ENCODE assay signal across 22 cellular contexts in genomic region chr2:235225261-235225660, GRCh38.
A peak's percentile ranks its signal among the peaks of the same experiment; 100 is the strongest.
DNase-seq lines count a peak whose midpoint lies in the region; ATAC-seq, FAIRE-seq and TF ChIP-seq lines count a peak whose summit lies in the region.
"Had no signal": no experiment of that assay in that cellular context is flagged by ENCODE, and none has a peak within 500 bp of the region (broad histone marks: within the 10 kb centered on the region; RNA-seq: fewer than 3 reads in every experiment).

No MANE protein-coding gene starts in this region.

- no peak overlapping the region for H4K12ac ChIP-seq in trophoblast cell (ENCODE audit: low read depth, low read length)

- intact Hi-C loops in Right ventricle myocardium inferior (cut with DNase I) = no loop called here
- intact Hi-C loops in esophagus muscularis mucosa (cut with DNase I) = no loop called here

- no peak overlapping the region for H2AK5ac ChIP-seq in trophoblast cell (ENCODE audit: low read length)

- no peak overlapping the region for H4K8ac ChIP-seq in trophoblast cell (ENCODE audit: low read depth, low read length)

- no peak overlapping the region for H3K4ac ChIP-seq in trophoblast cell (ENCODE audit: low read depth, low read length)

- no peak overlapping the region for H3K4me2 ChIP-seq in trophoblast cell (ENCODE audit: low read length)
- H3K4me2 ChIP-seq: BLaER1 had no signal

- H3K36me3 ChIP-seq in right atrium auricular region = no peaks in the 10 kb centered on the region
- H3K36me3 ChIP-seq in bronchial epithelial cell (ENCODE audit: control insufficient read depth, insufficient read depth, low read length) = no peaks in the 10 kb centered on the region
- no peaks in the 10 kb centered on the region for H3K36me3 ChIP-seq in esophagus muscularis mucosa
- H3K36me3 ChIP-seq in trophoblast cell (ENCODE audit: control insufficient read depth in 1 of 2, insufficient read depth in 2 of 2, low read length in 2 of 2) = no peaks in the 10 kb centered on the region
- H3K36me3 ChIP-seq: BE2C, BLaER1 had no signal

- peaks cover 0 to 5% of the 10 kb centered on the region in 2 donors for H3K4me1 ChIP-seq in right atrium auricular region
- H3K4me1 ChIP-seq in esophagus muscularis mucosa = no peaks in the 10 kb centered on the region
- H3K4me1 ChIP-seq in trophoblast cell (ENCODE audit: control insufficient read depth in 1 of 2, insufficient read depth in 2 of 2, low read length in 2 of 2) = no peaks in the 10 kb centered on the region
- H3K4me1 ChIP-seq: BE2C had no signal

- H3K9ac ChIP-seq in trophoblast cell (ENCODE audit: low read length) = no peak overlapping the region
- H3K9ac ChIP-seq: BLaER1 had no signal

- no peaks in the 10 kb centered on the region for H3K79me2 ChIP-seq in trophoblast cell (ENCODE audit: control insufficient read depth, insufficient read depth, low read length, poor library complexity)

- peak; percentile 36 for DNase-seq in right atrium auricular region (ENCODE audit: low spot score)
- no peak for DNase-seq in Right ventricle myocardium inferior (ENCODE audit: missing footprints)
- no peak for DNase-seq in bronchial epithelial cell (ENCODE audit: low read depth)
- DNase-seq in esophagus muscularis mucosa (ENCODE audit: extremely low spot score) = peak; percentile 90
- no peak for DNase-seq in DMS 273 (lab: John Stamatoyannopoulos, UW; ENCODE audit: unreplicated experiment)
- DNase-seq in trophoblast cell = no peak
- DNase-seq: 8988T; ACHN; BE2C; C1 segment of cervical spinal cord; CD4-positive, alpha-beta memory T cell; CD4-positive, CD25-positive, alpha-beta regulatory T cell; CD8-positive, alpha-beta memory T cell; COR-L47; DMS79 treated with DMSO at 0.1 percent for 48 hours; GF-D8 had no signal

- H3K27me3 ChIP-seq in right atrium auricular region = no peaks in the 10 kb centered on the region
- H3K27me3 ChIP-seq in bronchial epithelial cell (ENCODE audit: control insufficient read depth, insufficient read depth, low read length) = peaks cover 9% of the 10 kb centered on the region
- peaks cover 0 to 8% (median 0%) of the 10 kb centered on the region in 4 donors for H3K27me3 ChIP-seq in esophagus muscularis mucosa
- no peaks in the 10 kb centered on the region for H3K27me3 ChIP-seq in trophoblast cell (ENCODE audit: insufficient read depth, low read length)
- H3K27me3 ChIP-seq: BLaER1 had no signal

- no peak overlapping the region for H3K18ac ChIP-seq in trophoblast cell (ENCODE audit: low read length)

- no peak for TF ChIP-seq EP300 in esophagus muscularis mucosa (IDR thresholded peaks at IDR 0.05)

- H3K27ac ChIP-seq in right atrium auricular region = no peak overlapping the region
- H3K27ac ChIP-seq in esophagus muscularis mucosa (replicated peaks in 1 of 4) = no peak overlapping the region
- no peak overlapping the region for H3K27ac ChIP-seq in trophoblast cell (ENCODE audit: low read depth, low read length)
- H3K27ac ChIP-seq: BLaER1 had no signal

- H2AFZ ChIP-seq in trophoblast cell (ENCODE audit: insufficient read depth, low read length, poor library complexity) = no peak overlapping the region

- 92% methylated on average over 8 of the region's 8 CpGs for WGBS in esophagus muscularis mucosa
- WGBS in trophoblast cell (ENCODE audit: extremely low coverage, insufficient coverage, insufficient read length) = no CpG with 5 or more reads among the region's 8 CpGs

- no peak overlapping the region for H3K23ac ChIP-seq in trophoblast cell (ENCODE audit: low read length)

- no peak overlapping the region for H3K14ac ChIP-seq in trophoblast cell (ENCODE audit: low read length)

- no peak overlapping the region for H2BK5ac ChIP-seq in trophoblast cell (ENCODE audit: low read depth, low read length, poor library complexity)

- H3K79me1 ChIP-seq in trophoblast cell (ENCODE audit: low read length) = no peaks in the 10 kb centered on the region

- no peak for TF ChIP-seq CTCF in right atrium auricular region (IDR thresholded peaks at IDR 0.05)
- no peak for TF ChIP-seq CTCF in bronchial epithelial cell (IDR thresholded peaks at IDR 0.05; ENCODE audit: insufficient read depth, low read length, severe bottlenecking)
- TF ChIP-seq CTCF in esophagus muscularis mucosa (IDR thresholded peaks at IDR 0.05) = no peak

- H3K4me3 ChIP-seq in right atrium auricular region (no peak overlapping the region), bronchial epithelial cell (ENCODE audit: low read depth, low read length) (no peak overlapping the region), esophagus muscularis mucosa (no peak overlapping the region), trophoblast cell (ENCODE audit: low read depth, low read length) (no peak overlapping the region)
- H3K4me3 ChIP-seq: BLaER1 had no signal

- no peak overlapping the region for H2BK12ac ChIP-seq in trophoblast cell (ENCODE audit: low read length)

- H3K9me3 ChIP-seq in right atrium auricular region (no peaks in the 10 kb centered on the region), esophagus muscularis mucosa (no peaks in the 10 kb centered on the region), trophoblast cell (ENCODE audit: insufficient read depth, low read depth, low read length) (peaks cover 2% of the 10 kb centered on the region)
- H3K9me3 ChIP-seq: BE2C, BLaER1 had no signal

- H2BK120ac ChIP-seq in trophoblast cell (ENCODE audit: insufficient read depth, low read length, poor library complexity) = no peak overlapping the region

- TF ChIP-seq POLR2A in esophagus muscularis mucosa (IDR thresholded peaks at IDR 0.05; ENCODE audit: low read depth) = no peak

- no peak for ATAC-seq in Right ventricle myocardium inferior
- ATAC-seq in HG03442 (IDR thresholded peaks at IDR 0.05; ENCODE audit: unreplicated experiment) = no peak

- no peak overlapping the region for H4K91ac ChIP-seq in trophoblast cell (ENCODE audit: low read depth, low read length)

- FAIRE-seq in bronchial epithelial cell (lab: Jason Lieb, UNC) = peak; percentile 70
- FAIRE-seq: A204.1, G401.6, GM12891, GM19239 had no signal

Comparison
In these comparisons a context has a peak if more than half of its experiments do, and no peak if none do; other contexts are left out.
1. DNase-seq: peak in right atrium auricular region (single experiment) and esophagus muscularis mucosa (single experiment); none in Right ventricle myocardium inferior (single experiment), bronchial epithelial cell (single experiment), DMS 273 (single experiment) and trophoblast cell (0 of 2).